In the genomic region with DNA sequence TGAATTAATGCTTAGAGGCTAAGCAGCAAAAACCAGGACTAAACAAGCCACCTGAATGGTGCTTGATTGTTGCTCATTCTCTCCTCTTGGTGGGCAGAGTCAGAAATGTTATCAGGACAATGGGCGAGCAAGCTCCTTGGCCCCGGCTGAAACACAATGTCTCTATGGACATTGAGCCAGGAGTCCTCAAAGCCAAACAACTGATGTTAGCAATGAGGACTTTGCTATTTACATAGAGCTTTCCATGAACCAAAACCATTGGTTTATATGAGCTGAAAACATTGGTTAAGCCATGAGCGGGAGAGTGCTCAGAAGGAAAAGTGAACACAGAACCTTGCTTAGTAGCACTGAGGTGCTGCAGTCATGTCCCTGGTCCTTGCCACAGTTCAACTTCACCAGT, we compare ENCODE assay signal across 37 cellular contexts. TPM values are rescaled to one million over a fixed set of nuclear protein-coding genes. Genes with fewer than 3 reads are reported as not detected.
"Had no signal": no experiment of that assay in that cellular context is flagged by ENCODE, and none has a peak within 500 bp of the region (broad histone marks: within the 10 kb centered on the region; RNA-seq: fewer than 3 reads in every experiment).

No MANE protein-coding gene starts in this region.

- ATAC-seq: activated CD8-positive, alpha-beta memory T cell treated with anti-CD3 and anti-CD28 coated beads, Interleukin-2, amount 10 ng/mL, durations not matched to agents 7 days and 5 days; activated T-cell treated with anti-CD3 and anti-CD28 coated beads, Interleukin-2, amount 50 U/mL, for 72 hours; activated T-helper 17 cell treated with anti-CD3 and anti-CD28 coated beads, Interleukin-2, amount 50 U/mL, for 72 hours; PC-3; T-cell; T-helper 17 cell had no signal

- DNase-seq: activated CD4-positive, alpha-beta memory T cell treated with anti-CD3 and anti-CD28 coated beads, Interleukin-2, amount 10 ng/mL, durations not matched to agents 7 days and 5 days; activated CD4-positive, alpha-beta T cell treated with anti-CD3 and anti-CD28 coated beads for 1 hour; activated CD4-positive, alpha-beta T cell treated with anti-CD3 and anti-CD28 coated beads for 48 hours; activated CD4-positive, CD25-positive, alpha-beta regulatory T cell; activated CD8-positive, alpha-beta memory T cell treated with anti-CD3 and anti-CD28 coated beads for 24 hours; activated CD8-positive, alpha-beta memory T cell treated with anti-CD3 and anti-CD28 coated beads, Interleukin-2, amount 10 ng/mL, durations not matched to agents 7 days and 5 days; activated CD8-positive, alpha-beta memory T cell treated with anti-CD3 and anti-CD28 coated beads, Interleukin-2, amount 50 U/mL, for 48 hours; activated effector memory CD4-positive, alpha-beta T cell treated with anti-CD3 and anti-CD28 coated beads, Interleukin-2, amount 50 U/mL, for 16 hours; activated naive CD4-positive, alpha-beta T cell; activated naive CD4-positive, alpha-beta T cell treated with anti-CD3 and anti-CD28 coated beads, Interleukin-2, amount 50 U/mL, for 16 hours; activated naive CD8-positive, alpha-beta T cell treated with anti-CD3 and anti-CD28 coated beads for 36 hours; activated T-cell treated with anti-CD3 and anti-CD28 coated beads, Interleukin-2, amount 50 U/mL, for 1 hour; activated T-cell treated with anti-CD3 and anti-CD28 coated beads, Interleukin-2, amount 50 U/mL, for 72 hours; amniotic stem cell; aorta; brain microvascular endothelial cell; central memory CD4-positive, alpha-beta T cell; NCI-H1105; NCI-H1417 treated with DMSO at 0.1 percent for 48 hours; NCI-H2029; NCI-H345; NCI-H526; NCI-H748 treated with DMSO at 0.1 percent for 48 hours; NK-92 treated with Interleukin-12 subunit alpha and Interleukin-12 subunit beta, amount 100 ng/mL, for 24 hours; PC-3; Peyer's patch; RPMI8226; SHP77 treated with DMSO at 0.1 percent for 48 hours; SK-N-SH; T-cell; T-helper 17 cell; WERI-Rb-1 had no signal

- H3K9me3 ChIP-seq: Peyer's patch, SJSA1, SK-N-SH had no signal

- H3K36me3 ChIP-seq: brain microvascular endothelial cell, Peyer's patch, SJSA1, WERI-Rb-1 had no signal

- H3K4me3 ChIP-seq: Peyer's patch, SJSA1 had no signal

- H3K27me3 ChIP-seq: brain microvascular endothelial cell, Peyer's patch, SJSA1 had no signal

- H3K4me1 ChIP-seq: Peyer's patch, SJSA1 had no signal

- H3K27ac ChIP-seq: brain microvascular endothelial cell, Peyer's patch, SJSA1, WERI-Rb-1 had no signal

RNA-seq across cellular contexts. Expression of gene NPVF, which starts 21.5 kb away (rescaled TPM):
- total RNA-seq: activated CD4-positive, alpha-beta memory T cell treated with anti-CD3 and anti-CD28 coated beads, Interleukin-2, amount 10 ng/mL, durations not matched to agents 7 days and 5 days; activated CD8-positive, alpha-beta memory T cell treated with anti-CD3 and anti-CD28 coated beads, Interleukin-2, amount 10 ng/mL, durations not matched to agents 7 days and 5 days; activated naive CD8-positive, alpha-beta T cell treated with anti-CD3 and anti-CD28 coated beads for 36 hours; activated T-cell treated with anti-CD3 and anti-CD28 coated beads, Interleukin-2, amount 50 U/mL, for 72 hours; activated T-helper 17 cell treated with anti-CD3 and anti-CD28 coated beads, Interleukin-2, amount 50 U/mL, for 72 hours; aorta; cerebellum; MCF 10A; NCI-H460; PC-3; Peyer's patch; SJSA1; T-cell; T-helper 17 cell had no signal
- polyA plus RNA-seq: aorta, SK-N-SH had no signal
